ENCODE assay signal across 8 cellular contexts in genomic region chr7:150060259-150061221, GRCh38.
DNase-seq lines count a peak whose midpoint lies in the region; ATAC-seq, FAIRE-seq and TF ChIP-seq lines count a peak whose summit lies in the region.
"Not testable (repeated sequence)": the region's sequence is repeated elsewhere in the genome, so short reads cannot be mapped to it uniquely, and the experiment has no call there.

No MANE protein-coding gene starts in this region.

- not testable (repeated sequence) for H3K4me2 ChIP-seq in A549

- TF ChIP-seq CTCF in A549 (IDR thresholded peaks at IDR 0.05) (0 out of 3 replicates have a peak, but pooled peaks have one; percentile 15), dorsolateral prefrontal cortex (IDR thresholded peaks at IDR 0.05 in 54 of 56, conservative IDR thresholded peaks at IDR 0.05 in 2 of 56; ENCODE audit: low read depth in 1 of 56, partially characterized antibody in 56 of 56) (peak in 55 of 56 donors; percentile 25 to 70 (median 53))
- not testable (repeated sequence) for TF ChIP-seq CTCF in lung (IDR thresholded peaks at IDR 0.05; ENCODE audit: control extremely low read depth, extremely low read depth)

- not testable (repeated sequence) for H3K4me3 ChIP-seq in A549, MG63, lung
- peak overlapping the region in 5 of 59 donors; percentile 10 to 39 (median 20) for H3K4me3 ChIP-seq in dorsolateral prefrontal cortex

- 11% methylated on average over 11 of the region's 16 CpGs for WGBS in A549 (ENCODE audit: missing lambda C conversion rate)
- 20% methylated on average over 10 of the region's 16 CpGs for WGBS in lung, 2 donors

- CTCF ChIA-PET in A549 (lab: Yijun Ruan, JAX); activated CD8-positive, alpha-beta memory T cell treated with anti-CD3 and anti-CD28 coated beads, Interleukin-2, amount 10 ng/mL, durations not matched to agents 7 days and 5 days (lab: Charles Lee): not testable (repeated sequence)

- not testable (repeated sequence) for TF ChIP-seq EP300 in A549 (IDR thresholded peaks at IDR 0.05)

- not testable (repeated sequence) for TF ChIP-seq POLR2A in A549 (IDR thresholded peaks at IDR 0.05; ENCODE audit: low read length)

- H3K4me1 Mint-ChIP-seq in activated CD8-positive, alpha-beta memory T cell treated with anti-CD3 and anti-CD28 coated beads, Interleukin-2, amount 10 ng/mL, durations not matched to agents 7 days and 5 days: not testable (repeated sequence)

- H3K27ac ChIP-seq in A549; dorsolateral prefrontal cortex; lung (ENCODE audit: low read depth in 1 of 2, low read length in 1 of 2): not testable (repeated sequence)

- not testable (repeated sequence) for H3K9me3 ChIP-seq in A549; MG63; lung (ENCODE audit: control insufficient read depth in 2 of 2, insufficient read depth in 1 of 2, low read length in 1 of 2)

- TF ChIP-seq RAD21 in A549 (conservative IDR thresholded peaks at IDR 0.05 in 1 of 2, IDR thresholded peaks at IDR 0.05 in 1 of 2): peak in 1 of 2 experiments; percentile 28; a peak in 2 of 5 replicates

- POLR2A ChIA-PET in A549 (lab: Yijun Ruan, JAX): not testable (repeated sequence)

- not testable (repeated sequence) for DNase-seq in A549 (ENCODE audit: low read depth in 1 of 2, low spot score in 1 of 2)
- DNase-seq in MG63 (peak; percentile 70), dorsolateral prefrontal cortex (peak; percentile 78 to 94 (median 88)), lung (ENCODE audit: low spot score) (peak; percentile 81)
- DNase-seq in activated CD8-positive, alpha-beta memory T cell treated with anti-CD3 and anti-CD28 coated beads, Interleukin-2, amount 10 ng/mL, durations not matched to agents 7 days and 5 days: peak; percentile 91
- DNase-seq in stimulated activated CD4-positive, alpha-beta T cell treated with anti-CD3 and anti-CD28 coated beads, Interleukin-4, amount 100 ng/mL, for 48 hours (ENCODE audit: low read depth in 2 of 2): peak; percentile 88 to 92

- not testable (repeated sequence) for H3K27ac Mint-ChIP-seq in activated CD8-positive, alpha-beta memory T cell treated with anti-CD3 and anti-CD28 coated beads, Interleukin-2, amount 10 ng/mL, durations not matched to agents 7 days and 5 days

- intact Hi-C loops in dorsolateral prefrontal cortex (cut with DNase I): not testable (repeated sequence)

- not testable (repeated sequence) for H3K36me3 ChIP-seq in MG63; lung (ENCODE audit: control insufficient read depth in 2 of 2, insufficient read depth in 2 of 2, low read length in 2 of 2)

- H3K36me3 Mint-ChIP-seq in activated CD8-positive, alpha-beta memory T cell treated with anti-CD3 and anti-CD28 coated beads, Interleukin-2, amount 10 ng/mL, durations not matched to agents 7 days and 5 days: not testable (repeated sequence)

- not testable (repeated sequence) for FAIRE-seq in A549 (lab: Jason Lieb, UNC)

- peak; percentile 88 to 99; a peak in 5 of 6 replicates for ATAC-seq in A549
- ATAC-seq in GM18907 (IDR thresholded peaks at IDR 0.05; ENCODE audit: unreplicated experiment): peak; percentile 97
- peak; percentile 96 for ATAC-seq in HG02759 (IDR thresholded peaks at IDR 0.05; ENCODE audit: unreplicated experiment)
- ATAC-seq in activated CD8-positive, alpha-beta memory T cell treated with anti-CD3 and anti-CD28 coated beads, Interleukin-2, amount 10 ng/mL, durations not matched to agents 7 days and 5 days: peak; percentile 100
- peak; percentile 97 for ATAC-seq in lung (ENCODE audit: insufficient read depth, low FRiP score)

- H3K4me3 Mint-ChIP-seq in activated CD8-positive, alpha-beta memory T cell treated with anti-CD3 and anti-CD28 coated beads, Interleukin-2, amount 10 ng/mL, durations not matched to agents 7 days and 5 days: not testable (repeated sequence)

- H3K4me1 ChIP-seq in A549; lung (ENCODE audit: control insufficient read depth in 2 of 2, insufficient read depth in 2 of 2, low read length in 2 of 2): not testable (repeated sequence)

- not testable (repeated sequence) for H3K27me3 ChIP-seq in MG63; dorsolateral prefrontal cortex; lung (ENCODE audit: control insufficient read depth, insufficient read depth)

- peaks cover 15% of the 10 kb centered on the region for H3K27me3 Mint-ChIP-seq in activated CD8-positive, alpha-beta memory T cell treated with anti-CD3 and anti-CD28 coated beads, Interleukin-2, amount 10 ng/mL, durations not matched to agents 7 days and 5 days

- H3K9me3 Mint-ChIP-seq in activated CD8-positive, alpha-beta memory T cell treated with anti-CD3 and anti-CD28 coated beads, Interleukin-2, amount 10 ng/mL, durations not matched to agents 7 days and 5 days (ENCODE audit: low read depth): not testable (repeated sequence)
